33 cellular contexts compared by ENCODE assay signal in the genomic region with DNA sequence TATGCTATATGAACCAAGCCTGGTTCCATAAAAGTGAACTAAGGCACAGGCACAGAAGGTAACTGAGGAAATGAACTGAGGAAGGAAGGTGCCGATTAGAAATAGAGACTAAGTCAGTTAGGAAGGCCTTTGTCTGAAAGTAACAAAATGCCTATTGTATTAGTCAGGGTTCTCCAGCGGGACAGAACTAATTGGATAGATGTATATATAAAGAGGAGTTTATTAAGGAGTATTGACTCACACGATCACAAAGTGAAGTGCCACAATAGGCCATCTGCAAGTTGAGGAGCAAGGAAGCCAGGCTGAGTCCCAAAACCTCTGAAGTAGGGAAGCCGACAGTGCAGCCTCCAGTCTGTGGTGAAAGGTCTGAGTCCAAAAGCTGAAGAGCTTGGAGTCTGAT.
"Had no signal": no experiment of that assay in that cellular context is flagged by ENCODE, and none has a peak within 500 bp of the region (broad histone marks: within the 10 kb centered on the region; RNA-seq: fewer than 3 reads in every experiment).

No MANE protein-coding gene starts in this region.

- DNase-seq: activated CD4-positive, alpha-beta memory T cell treated with anti-CD3 and anti-CD28 coated beads, Interleukin-2, amount 10 ng/mL, durations not matched to agents 7 days and 5 days; activated CD4-positive, alpha-beta T cell treated with anti-CD3 and anti-CD28 coated beads for 1 hour; activated CD4-positive, alpha-beta T cell treated with anti-CD3 and anti-CD28 coated beads, Interleukin-2, amount 10 ng/mL, durations not matched to agents 7 days and 5 days; activated CD8-positive, alpha-beta memory T cell treated with anti-CD3 and anti-CD28 coated beads, Interleukin-2, amount 50 U/mL, for 48 hours; activated gamma-delta T cell treated with Interleukin-2 at 50 U/mL for 16 hours; activated naive CD4-positive, alpha-beta T cell treated with anti-CD3 and anti-CD28 coated beads, Interleukin-2, amount 50 U/mL, for 16 hours; activated T-cell treated with anti-CD3 and anti-CD28 coated beads, Interleukin-2, amount 50 U/mL, for 24 hours; amniotic stem cell; effector memory CD4-positive, alpha-beta T cell; erythroblast; hypothalamus; kidney glomerular epithelial cell; left lung; naive B cell; nephron progenitor cell; pancreas; stimulated activated CD4-positive, alpha-beta T cell treated with anti-CD3 and anti-CD28 coated beads, Interleukin-15, amount 100 ng/mL, for 24 hours; stimulated activated CD4-positive, alpha-beta T cell treated with anti-CD3 and anti-CD28 coated beads, Interleukin-2, amount 100 ng/mL, for 24 hours; stimulated activated naive B cell treated with anti-CD40 and anti-IgM and Interleukin-4, amounts not matched to agents 10 μg/mL and 1 μg/mL and 100 μg/mL, for 72 hours; stomach; SW 1271; T-helper 17 cell; T1000; thyroid gland; upper lobe of left lung had no signal

- H3K27ac ChIP-seq: gastroesophageal sphincter, left lung, pancreas, prostate gland, right atrium auricular region, stomach, thyroid gland, upper lobe of left lung, vagina had no signal

- H3K36me3 ChIP-seq: gastroesophageal sphincter, left lung, pancreas, prostate gland, right atrium auricular region, stomach, thyroid gland, upper lobe of left lung, vagina had no signal

- H3K9me3 Mint-ChIP-seq: activated CD4-positive, alpha-beta memory T cell treated with anti-CD3 and anti-CD28 coated beads, Interleukin-2, amount 10 ng/mL, durations not matched to agents 7 days and 5 days; activated CD4-positive, alpha-beta T cell treated with anti-CD3 and anti-CD28 coated beads, Interleukin-2, amount 10 ng/mL, durations not matched to agents 7 days and 5 days; activated T-cell treated with anti-CD3 and anti-CD28 coated beads, Interleukin-2, amount 50 U/mL, for 24 hours; central memory CD8-positive, alpha-beta T cell; nephron progenitor cell had no signal

- H3K27me3 ChIP-seq: pancreas, right atrium auricular region, thyroid gland, upper lobe of left lung, vagina had no signal

- H3K4me1 ChIP-seq: gastroesophageal sphincter, left lung, pancreas, prostate gland, right atrium auricular region, stomach, thyroid gland, upper lobe of left lung, vagina had no signal

- H3K4me1 Mint-ChIP-seq: activated CD4-positive, alpha-beta memory T cell treated with anti-CD3 and anti-CD28 coated beads, Interleukin-2, amount 10 ng/mL, durations not matched to agents 7 days and 5 days; activated CD4-positive, alpha-beta T cell treated with anti-CD3 and anti-CD28 coated beads, Interleukin-2, amount 10 ng/mL, durations not matched to agents 7 days and 5 days; central memory CD8-positive, alpha-beta T cell; naive B cell; nephron progenitor cell; stimulated activated naive B cell treated with anti-CD40 and anti-IgM and Interleukin-4, amounts not matched to agents 10 μg/mL and 1 μg/mL and 100 μg/mL, for 72 hours; T-helper 17 cell had no signal

- FAIRE-seq: bronchial epithelial cell, pancreas had no signal

- H3K4me3 ChIP-seq: gastroesophageal sphincter, left lung, lung, pancreas, prostate gland, right atrium auricular region, stomach, thyroid gland, upper lobe of left lung, vagina had no signal

- H3K4me3 Mint-ChIP-seq: activated CD4-positive, alpha-beta memory T cell treated with anti-CD3 and anti-CD28 coated beads, Interleukin-2, amount 10 ng/mL, durations not matched to agents 7 days and 5 days; activated CD4-positive, alpha-beta T cell treated with anti-CD3 and anti-CD28 coated beads, Interleukin-2, amount 10 ng/mL, durations not matched to agents 7 days and 5 days; activated T-cell treated with anti-CD3 and anti-CD28 coated beads, Interleukin-2, amount 50 U/mL, for 24 hours; central memory CD8-positive, alpha-beta T cell; naive B cell; nephron progenitor cell; stimulated activated naive B cell treated with anti-CD40 and anti-IgM and Interleukin-4, amounts not matched to agents 10 μg/mL and 1 μg/mL and 100 μg/mL, for 72 hours; T-helper 17 cell; WTC11 had no signal

- H3K36me3 Mint-ChIP-seq: naive B cell; stimulated activated naive B cell treated with anti-CD40 and anti-IgM and Interleukin-4, amounts not matched to agents 10 μg/mL and 1 μg/mL and 100 μg/mL, for 72 hours; WTC11 had no signal

- H3K9me3 ChIP-seq: gastroesophageal sphincter, left lung, pancreas, prostate gland, right atrium auricular region, stomach, thyroid gland, upper lobe of left lung, vagina had no signal

- H3K27ac Mint-ChIP-seq: activated CD4-positive, alpha-beta memory T cell treated with anti-CD3 and anti-CD28 coated beads, Interleukin-2, amount 10 ng/mL, durations not matched to agents 7 days and 5 days; activated CD4-positive, alpha-beta T cell treated with anti-CD3 and anti-CD28 coated beads, Interleukin-2, amount 10 ng/mL, durations not matched to agents 7 days and 5 days; activated T-cell treated with anti-CD3 and anti-CD28 coated beads, Interleukin-2, amount 50 U/mL, for 24 hours; naive B cell; nephron progenitor cell; stimulated activated naive B cell treated with anti-CD40 and anti-IgM and Interleukin-4, amounts not matched to agents 10 μg/mL and 1 μg/mL and 100 μg/mL, for 72 hours; T-helper 17 cell; WTC11 had no signal
